ENCODE assay signal across 10 cellular contexts in the genomic region with DNA sequence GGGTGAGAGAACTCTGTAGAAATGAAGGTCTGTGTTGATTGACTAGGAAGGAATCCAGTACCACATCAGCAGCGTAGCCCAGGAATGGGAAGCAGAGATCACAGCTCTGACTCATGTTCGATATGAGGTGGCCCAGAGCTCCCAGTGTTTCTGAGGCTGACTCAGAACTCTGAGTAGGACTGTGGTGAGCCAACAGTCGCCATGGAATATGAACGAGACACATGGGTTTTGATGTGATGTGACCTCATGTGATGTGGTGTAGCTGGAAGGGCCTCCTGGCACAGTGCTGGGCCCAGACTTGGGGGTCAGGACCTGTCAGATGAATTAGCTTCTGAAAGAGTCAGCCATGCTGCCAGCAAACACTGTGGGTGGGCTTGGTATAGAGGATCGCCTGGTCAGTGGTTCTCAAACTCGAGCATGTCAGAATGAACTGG.
DNase-seq lines count a peak whose midpoint lies in the region; ATAC-seq and TF ChIP-seq lines count a peak whose summit lies in the region.
"Had no signal": no experiment of that assay in that cellular context is flagged by ENCODE, and none has a peak within 500 bp of the region (broad histone marks: within the 10 kb centered on the region; RNA-seq: fewer than 3 reads in every experiment).

No MANE protein-coding gene starts in this region.

- H3K9me3 ChIP-seq in mesodermal cell (ENCODE audit: control insufficient read depth, low read length) (no peaks in the 10 kb centered on the region), HAP-1 (no peaks in the 10 kb centered on the region)

- no peak for ATAC-seq in GM18858 (IDR thresholded peaks at IDR 0.05; ENCODE audit: unreplicated experiment)
- no peak for ATAC-seq in naive thymus-derived CD8-positive, alpha-beta T cell
- ATAC-seq in left lobe of liver: no peak

- POLR2A ChIA-PET in naive thymus-derived CD8-positive, alpha-beta T cell (lab: Charles Lee): no interaction called here

- H3K4me3 ChIP-seq in mesodermal cell (ENCODE audit: extremely low read depth, insufficient read depth, low read length, poor library complexity, severe bottlenecking) (no peak overlapping the region), HAP-1 (no peak overlapping the region)

- in situ Hi-C loops in HAP-1 (cut with MboI; ENCODE audit: low sequenced_read_pairs): no loop called here

- peaks cover 92% of the 10 kb centered on the region for H3K4me1 Mint-ChIP-seq in HFFc6 (ENCODE audit: low read depth)
- peaks cover 0 to 6% (median 3%) of the 10 kb centered on the region in 4 donors for H3K4me1 Mint-ChIP-seq in naive thymus-derived CD8-positive, alpha-beta T cell

- peak overlapping the region; percentile 1 for H3K27ac ChIP-seq in mesodermal cell (ENCODE audit: low read depth, low read length, severe bottlenecking)

- H3K9me3 Mint-ChIP-seq in HFFc6: no peaks in the 10 kb centered on the region
- no peaks in the 10 kb centered on the region for H3K9me3 Mint-ChIP-seq in naive thymus-derived CD8-positive, alpha-beta T cell

- H3K4me3 Mint-ChIP-seq in HFFc6: peak overlapping the region; percentile 69
- no peak overlapping the region for H3K4me3 Mint-ChIP-seq in naive thymus-derived CD8-positive, alpha-beta T cell
- H3K4me3 Mint-ChIP-seq: naive B cell had no signal

- no peaks in the 10 kb centered on the region for H3K36me3 Mint-ChIP-seq in HFFc6 (ENCODE audit: low read depth)
- H3K36me3 Mint-ChIP-seq in naive thymus-derived CD8-positive, alpha-beta T cell: no peaks in the 10 kb centered on the region
- H3K36me3 Mint-ChIP-seq: naive B cell had no signal

- TF ChIP-seq CTCF in AG09319 (IDR thresholded peaks at IDR 0.05; ENCODE audit: low read depth, low read length) (no peak), HFFc6 (IDR thresholded peaks at IDR 0.05) (no peak)

- WGBS in mesodermal cell (ENCODE audit: insufficient coverage in 2 of 2), 2 experiments: 77 to 80% methylated on average over 6 of the region's 6 CpGs

- peaks cover 2% of the 10 kb centered on the region; the same call in 1 of the 2 replicates for H3K27me3 Mint-ChIP-seq in HFFc6 (ENCODE audit: insufficient read depth)
- peaks cover 0 to 6% (median 3%) of the 10 kb centered on the region in 5 donors for H3K27me3 Mint-ChIP-seq in naive thymus-derived CD8-positive, alpha-beta T cell
- H3K27me3 Mint-ChIP-seq: naive B cell had no signal

- no peaks in the 10 kb centered on the region for H3K27me3 ChIP-seq in HAP-1 (ENCODE audit: low read depth)

- peak; percentile 71 for DNase-seq in AG09319 (ENCODE audit: extremely low read depth, low read depth)
- peak; percentile 98 for DNase-seq in HFFc6
- peak; percentile 97 for DNase-seq in astrocyte of the hippocampus (ENCODE audit: low read depth, low spot score)
- no peak for DNase-seq in naive thymus-derived CD8-positive, alpha-beta T cell
- no peak for DNase-seq in left lobe of liver (ENCODE audit: low spot score)
- DNase-seq in HAP-1 (ENCODE audit: low spot score in 2 of 2): no peak
- DNase-seq: naive B cell, NCI-H510A treated with DMSO at 0.1 percent for 48 hours had no signal

- H3K27ac Mint-ChIP-seq in HFFc6: peak overlapping the region; percentile 97
- no peak overlapping the region for H3K27ac Mint-ChIP-seq in naive thymus-derived CD8-positive, alpha-beta T cell

- H3K4me1 ChIP-seq in mesodermal cell (ENCODE audit: control insufficient read depth, insufficient read depth, low read length, poor library complexity, severe bottlenecking) (peaks cover 14% of the 10 kb centered on the region), HAP-1 (peaks cover 5% of the 10 kb centered on the region)

- H3K36me3 ChIP-seq in mesodermal cell (ENCODE audit: control insufficient read depth, insufficient read depth, low read length): no peaks in the 10 kb centered on the region
- no peaks in the 10 kb centered on the region for H3K36me3 ChIP-seq in HAP-1 (replicated peaks)

Comparison
In these comparisons a context has a peak if more than half of its experiments do, and no peak if none do; other contexts are left out.
1. DNase-seq: peak in AG09319 (single experiment), HFFc6 (single experiment) and astrocyte of the hippocampus (single experiment); none in naive thymus-derived CD8-positive, alpha-beta T cell (0 of 10), left lobe of liver (single experiment) and HAP-1 (0 of 2).